29 cellular contexts compared by ENCODE assay signal in genomic region chr7:41641006-41641714, GRCh38.
DNase-seq lines count a peak whose midpoint lies in the region; ATAC-seq, FAIRE-seq and TF ChIP-seq lines count a peak whose summit lies in the region.
"Had no signal": no experiment of that assay in that cellular context is flagged by ENCODE, and none has a peak within 500 bp of the region (broad histone marks: within the 10 kb centered on the region; RNA-seq: fewer than 3 reads in every experiment).

No MANE protein-coding gene starts in this region.

- no peak overlapping the region for H3K27ac Mint-ChIP-seq in astrocyte (ENCODE audit: unreplicated experiment)
- H3K27ac Mint-ChIP-seq: activated CD4-positive, alpha-beta T cell treated with anti-CD3 and anti-CD28 coated beads for 36 hours; activated CD8-positive, alpha-beta T cell treated with anti-CD3 and anti-CD28 coated beads for 36 hours; activated naive CD4-positive, alpha-beta T cell treated with anti-CD3 and anti-CD28 coated beads, Interleukin-2, amount 10 ng/mL, durations not matched to agents 7 days and 5 days; CD8-positive, alpha-beta memory T cell; memory B cell had no signal

- DNase-seq in HEK293T (ENCODE audit: extremely low spot score): peak; percentile 15
- DNase-seq in astrocyte (ENCODE audit: low read depth): no peak
- no peak for DNase-seq in frontal cortex (ENCODE audit: low spot score in 2 of 2)
- peak; percentile 10 for DNase-seq in skeletal muscle cell (ENCODE audit: low read depth)
- no peak for DNase-seq in NCI-H1105 (lab: John Stamatoyannopoulos, UW)
- DNase-seq in HTR-8/SVneo (ENCODE audit: insufficient read length, low spot score): no peak
- DNase-seq: activated CD4-positive, alpha-beta T cell treated with anti-CD3 and anti-CD28 coated beads for 36 hours; activated CD8-positive, alpha-beta memory T cell treated with anti-CD3 and anti-CD28 coated beads, Interleukin-2, amount 50 U/mL, for 48 hours; activated CD8-positive, alpha-beta T cell treated with anti-CD3 and anti-CD28 coated beads for 36 hours; activated naive CD4-positive, alpha-beta T cell treated with anti-CD3 and anti-CD28 coated beads, Interleukin-2, amount 10 ng/mL, durations not matched to agents 7 days and 5 days; adrenal gland; CD8-positive, alpha-beta memory T cell; KBM-7; NCI-H1930; NCI-H2227 treated with DMSO at 0.1 percent for 48 hours; right lobe of liver; SHP77 treated with DMSO at 0.1 percent for 48 hours; stimulated activated CD4-positive, alpha-beta T cell treated with anti-CD3 and anti-CD28 coated beads, Interleukin-4, amount 100 ng/mL, for 1 hour; stomach; SW 1271 had no signal

- peak overlapping the region; percentile 26 for H2AFZ ChIP-seq in astrocyte (ENCODE audit: low read depth, low read length)

- no peak for ATAC-seq in HG03442 (IDR thresholded peaks at IDR 0.05; ENCODE audit: unreplicated experiment)
- ATAC-seq: activated CD4-positive, alpha-beta T cell treated with anti-CD3 and anti-CD28 coated beads for 36 hours; activated CD8-positive, alpha-beta T cell treated with anti-CD3 and anti-CD28 coated beads for 36 hours; left lobe of liver; Panc1; right lobe of liver had no signal

- TF ChIP-seq CTCF in astrocyte (IDR thresholded peaks at IDR 0.05; ENCODE audit: insufficient read depth, low read depth, low read length): no peak

- H3K36me3 Mint-ChIP-seq in astrocyte (ENCODE audit: low read depth, unreplicated experiment): peaks cover 1% of the 10 kb centered on the region
- H3K36me3 Mint-ChIP-seq: activated naive CD4-positive, alpha-beta T cell treated with anti-CD3 and anti-CD28 coated beads, Interleukin-2, amount 10 ng/mL, durations not matched to agents 7 days and 5 days; CD8-positive, alpha-beta memory T cell; memory B cell had no signal

- H3K4me3 Mint-ChIP-seq in astrocyte (ENCODE audit: unreplicated experiment): no peak overlapping the region
- H3K4me3 Mint-ChIP-seq: activated CD4-positive, alpha-beta T cell treated with anti-CD3 and anti-CD28 coated beads for 36 hours; activated CD8-positive, alpha-beta T cell treated with anti-CD3 and anti-CD28 coated beads for 36 hours; activated naive CD4-positive, alpha-beta T cell treated with anti-CD3 and anti-CD28 coated beads, Interleukin-2, amount 10 ng/mL, durations not matched to agents 7 days and 5 days; CD8-positive, alpha-beta memory T cell; memory B cell had no signal

- H3K27ac ChIP-seq in astrocyte (ENCODE audit: low read depth, low read length): no peak overlapping the region
- H3K27ac ChIP-seq: adrenal gland, breast epithelium, epithelial cell of prostate, neutrophil, prostate gland, right lobe of liver, stomach had no signal

- POLR2A ChIA-PET in HEK293T (lab: Yijun Ruan, JAX): no interaction called here

- no peaks in the 10 kb centered on the region for H3K4me1 ChIP-seq in astrocyte (ENCODE audit: insufficient read depth, low read length)
- H3K4me1 ChIP-seq: adrenal gland, breast epithelium, prostate gland, right lobe of liver, stomach had no signal

- no peaks in the 10 kb centered on the region for H3K9me3 ChIP-seq in astrocyte (ENCODE audit: insufficient read depth, low read depth, low read length)
- H3K9me3 ChIP-seq: adrenal gland, breast epithelium, MG63, neutrophil, prostate gland, right lobe of liver had no signal

- no peaks in the 10 kb centered on the region for H3K79me2 ChIP-seq in astrocyte (ENCODE audit: insufficient read depth, low read length)

- no peaks in the 10 kb centered on the region for H3K27me3 ChIP-seq in astrocyte (ENCODE audit: insufficient read depth, low read length)
- H3K27me3 ChIP-seq: adrenal gland, breast epithelium, MG63, neutrophil, right lobe of liver, stomach had no signal

- H3K27me3 Mint-ChIP-seq in astrocyte (ENCODE audit: low read depth, unreplicated experiment): no peaks in the 10 kb centered on the region
- H3K27me3 Mint-ChIP-seq: activated CD4-positive, alpha-beta T cell treated with anti-CD3 and anti-CD28 coated beads for 36 hours; activated CD8-positive, alpha-beta T cell treated with anti-CD3 and anti-CD28 coated beads for 36 hours; activated naive CD4-positive, alpha-beta T cell treated with anti-CD3 and anti-CD28 coated beads, Interleukin-2, amount 10 ng/mL, durations not matched to agents 7 days and 5 days had no signal

- H3K4me1 Mint-ChIP-seq in astrocyte (ENCODE audit: low read depth, unreplicated experiment): peaks cover 1% of the 10 kb centered on the region
- H3K4me1 Mint-ChIP-seq: activated CD4-positive, alpha-beta T cell treated with anti-CD3 and anti-CD28 coated beads for 36 hours; activated naive CD4-positive, alpha-beta T cell treated with anti-CD3 and anti-CD28 coated beads, Interleukin-2, amount 10 ng/mL, durations not matched to agents 7 days and 5 days; CD8-positive, alpha-beta memory T cell; memory B cell had no signal

- no peaks in the 10 kb centered on the region for H3K9me3 Mint-ChIP-seq in astrocyte (ENCODE audit: unreplicated experiment)
- H3K9me3 Mint-ChIP-seq: activated naive CD4-positive, alpha-beta T cell treated with anti-CD3 and anti-CD28 coated beads, Interleukin-2, amount 10 ng/mL, durations not matched to agents 7 days and 5 days; memory B cell had no signal

- H3K4me3 ChIP-seq in astrocyte (ENCODE audit: insufficient read depth, low read depth, low read length) (no peak overlapping the region), skeletal muscle cell (ENCODE audit: low read depth, low read length) (no peak overlapping the region)
- H3K4me3 ChIP-seq: adrenal gland, breast epithelium, MG63, prostate gland, right lobe of liver, stomach had no signal

- FAIRE-seq in astrocyte (lab: Jason Lieb, UNC): no peak
- FAIRE-seq in frontal cortex (lab: Jason Lieb, UNC): peak; percentile 96
- FAIRE-seq in HTR-8/SVneo (lab: Jason Lieb, UNC): no peak

- no peaks in the 10 kb centered on the region for H4K20me1 ChIP-seq in astrocyte (ENCODE audit: insufficient read depth, low read length)

- H3K4me2 ChIP-seq in astrocyte (ENCODE audit: low read length): no peak overlapping the region

- H3K9ac ChIP-seq in astrocyte (ENCODE audit: low read length): no peak overlapping the region

- H3K36me3 ChIP-seq in astrocyte (ENCODE audit: insufficient read depth, low read length): no peaks in the 10 kb centered on the region
- H3K36me3 ChIP-seq: adrenal gland, breast epithelium, MG63, neutrophil, prostate gland, right lobe of liver, stomach had no signal

- CTCF ChIA-PET in HEK293T (lab: Yijun Ruan, JAX): no interaction called here

TF ChIP-seq in HEK293T, 16 proteins besides CTCF, POLR2A, EP300 and RAD21:
- TF ChIP-seq PKNOX1 (IDR thresholded peaks at IDR 0.05) (peak; percentile 27; the same call in 1 of the 2 replicates), TARDBP (IDR thresholded peaks at IDR 0.05) (no peak)

Comparison
In these comparisons a context has a peak if more than half of its experiments do, and no peak if none do; other contexts are left out.
1. DNase-seq: peak in HEK293T (single experiment) and skeletal muscle cell (single experiment); none in astrocyte (single experiment), frontal cortex (0 of 2), NCI-H1105 (single experiment) and HTR-8/SVneo (single experiment).